ENCODE assay signal across 11 cellular contexts in genomic region chr3:7205535-7206331, GRCh38.
DNase-seq lines count a peak whose midpoint lies in the region; ATAC-seq and TF ChIP-seq lines count a peak whose summit lies in the region.
"Had no signal": no experiment of that assay in that cellular context is flagged by ENCODE, and none has a peak within 500 bp of the region (broad histone marks: within the 10 kb centered on the region; RNA-seq: fewer than 3 reads in every experiment).

No MANE protein-coding gene starts in this region.

- intact Hi-C loops in activated T-helper 1 cell treated with anti-CD3 and anti-CD28 coated beads, Interleukin-12 subunit alpha, Interleukin-12 subunit beta, Interleukin-2, Interleukin-4 antibody, amounts not matched to agents 30 ng/mL and 10 ng/mL and 1 ng/mL, durations not matched to agents 14 hours and 24 hours and 36 hours (cut with micrococcal nuclease), result no loop called here

- TF ChIP-seq CTCF in GM06990 (IDR thresholded peaks at IDR 0.05; ENCODE audit: insufficient read depth, low read length, poor library complexity, severe bottlenecking), result no peak

- H3K9me3 Mint-ChIP-seq in activated T-helper 1 cell treated with anti-CD3 and anti-CD28 coated beads, Interleukin-12 subunit alpha, Interleukin-12 subunit beta, Interleukin-2, Interleukin-4 antibody, amounts not matched to agents 30 ng/mL and 10 ng/mL and 1 ng/mL, durations not matched to agents 14 hours and 24 hours and 36 hours, result peaks cover 9% of the 10 kb centered on the region

- no peaks in the 10 kb centered on the region for H3K27me3 ChIP-seq in GM06990 (replicated peaks; ENCODE audit: control insufficient read depth, insufficient read depth, low read length)

- H3K4me1 Mint-ChIP-seq in activated T-helper 1 cell treated with anti-CD3 and anti-CD28 coated beads, Interleukin-12 subunit alpha, Interleukin-12 subunit beta, Interleukin-2, Interleukin-4 antibody, amounts not matched to agents 30 ng/mL and 10 ng/mL and 1 ng/mL, durations not matched to agents 14 hours and 24 hours and 36 hours (ENCODE audit: low read depth), result no peaks in the 10 kb centered on the region

- no peaks in the 10 kb centered on the region for H3K36me3 ChIP-seq in GM06990 (ENCODE audit: control insufficient read depth, insufficient read depth, low read length)

- ATAC-seq in GM21447 (IDR thresholded peaks at IDR 0.05; ENCODE audit: unreplicated experiment) (peak; percentile 70), HG03571 (IDR thresholded peaks at IDR 0.05; ENCODE audit: unreplicated experiment) (peak; percentile 37)

- H3K27ac Mint-ChIP-seq in activated T-helper 1 cell treated with anti-CD3 and anti-CD28 coated beads, Interleukin-12 subunit alpha, Interleukin-12 subunit beta, Interleukin-2, Interleukin-4 antibody, amounts not matched to agents 30 ng/mL and 10 ng/mL and 1 ng/mL, durations not matched to agents 14 hours and 24 hours and 36 hours, result no peak overlapping the region

- no peaks in the 10 kb centered on the region for H3K36me3 Mint-ChIP-seq in activated T-helper 1 cell treated with anti-CD3 and anti-CD28 coated beads, Interleukin-12 subunit alpha, Interleukin-12 subunit beta, Interleukin-2, Interleukin-4 antibody, amounts not matched to agents 30 ng/mL and 10 ng/mL and 1 ng/mL, durations not matched to agents 14 hours and 24 hours and 36 hours (ENCODE audit: low read depth)

- peak overlapping the region; percentile 42 for H3K4me3 ChIP-seq in GM06990 (replicated peaks; ENCODE audit: low read depth, low read length)

- no peaks in the 10 kb centered on the region for H3K27me3 Mint-ChIP-seq in activated T-helper 1 cell treated with anti-CD3 and anti-CD28 coated beads, Interleukin-12 subunit alpha, Interleukin-12 subunit beta, Interleukin-2, Interleukin-4 antibody, amounts not matched to agents 30 ng/mL and 10 ng/mL and 1 ng/mL, durations not matched to agents 14 hours and 24 hours and 36 hours (ENCODE audit: insufficient read depth)

- peak; percentile 3 for DNase-seq in GM06990 (ENCODE audit: extremely low read depth, insufficient read length)
- DNase-seq in kidney glomerular epithelial cell (lab: John Stamatoyannopoulos, UW), result peak; percentile 74
- no peak for DNase-seq in activated T-helper 1 cell treated with anti-CD3 and anti-CD28 coated beads, Interleukin-12 subunit alpha, Interleukin-12 subunit beta, Interleukin-2, Interleukin-4 antibody, amounts not matched to agents 30 ng/mL and 10 ng/mL and 1 ng/mL, durations not matched to agents 14 hours and 24 hours and 36 hours (ENCODE audit: low spot score)
- no peak for DNase-seq in NCI-H2171 (lab: John Stamatoyannopoulos, UW)
- DNase-seq in NCI-H1694 (lab: John Stamatoyannopoulos, UW), result no peak
- no peak for DNase-seq in HuH-7 (ENCODE audit: low spot score)
- DNase-seq: EL, foreskin melanocyte, NCI-H1105 treated with DMSO at 0.1 percent for 48 hours had no signal

- H3K4me3 Mint-ChIP-seq in activated T-helper 1 cell treated with anti-CD3 and anti-CD28 coated beads, Interleukin-12 subunit alpha, Interleukin-12 subunit beta, Interleukin-2, Interleukin-4 antibody, amounts not matched to agents 30 ng/mL and 10 ng/mL and 1 ng/mL, durations not matched to agents 14 hours and 24 hours and 36 hours, result no peak overlapping the region

Comparison
In these comparisons a context has a peak if more than half of its experiments do, and no peak if none do; other contexts are left out.
1. DNase-seq: peak in GM06990 (single experiment) and kidney glomerular epithelial cell (single experiment); none in activated T-helper 1 cell treated with anti-CD3 and anti-CD28 coated beads, Interleukin-12 subunit alpha, Interleukin-12 subunit beta, Interleukin-2, Interleukin-4 antibody, amounts not matched to agents 30 ng/mL and 10 ng/mL and 1 ng/mL, durations not matched to agents 14 hours and 24 hours and 36 hours (single experiment), NCI-H2171 (single experiment), NCI-H1694 (single experiment) and HuH-7 (single experiment).